Comparison of ENCODE assay signal across 15 cellular contexts in the genomic region with DNA sequence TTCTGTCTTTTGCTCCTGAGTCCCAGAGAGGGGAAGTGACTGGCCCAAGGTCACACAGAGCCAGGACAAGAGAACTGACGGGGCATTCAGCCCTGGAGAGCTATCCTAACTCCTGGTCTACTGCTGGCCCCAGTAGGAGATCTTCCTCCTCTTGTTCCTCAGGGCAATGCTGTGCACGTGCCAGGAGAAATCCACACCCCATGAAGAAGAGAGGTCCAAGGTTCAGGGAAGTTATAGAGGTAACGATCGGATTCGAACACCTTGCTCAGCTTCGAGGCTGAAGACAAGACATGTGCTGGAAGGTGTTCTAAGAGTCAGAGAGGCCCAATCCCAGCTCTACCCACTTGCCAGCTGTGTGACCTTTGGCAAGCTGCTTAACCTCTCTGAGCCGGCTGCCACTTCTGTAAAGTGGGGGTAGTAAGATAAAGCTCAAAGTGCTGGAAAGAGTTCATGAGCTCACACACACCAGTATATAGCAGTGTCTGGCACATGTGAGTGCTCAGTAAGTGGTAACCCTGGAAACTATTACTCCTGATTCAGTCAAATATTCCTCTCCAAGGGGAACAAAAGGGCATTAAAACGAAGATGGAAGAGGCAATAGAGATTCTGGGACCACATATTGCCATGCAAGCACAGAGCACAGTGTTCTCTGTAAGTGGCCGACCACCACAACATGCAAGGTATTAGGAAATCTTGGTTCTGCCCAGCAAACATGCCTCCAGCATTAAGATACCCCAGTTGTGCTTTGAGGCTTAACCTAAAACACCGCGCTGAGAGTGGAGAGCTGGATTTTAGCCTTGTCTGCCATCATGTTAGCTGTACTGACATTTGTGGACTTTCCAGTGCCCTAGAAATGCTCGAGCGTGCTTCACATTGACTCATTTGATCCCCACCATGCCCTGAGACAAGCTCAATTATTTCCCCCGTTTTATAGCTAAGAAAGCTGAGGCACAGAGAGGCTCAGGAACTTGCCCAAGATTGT. TPM values are rescaled to one million over a fixed set of nuclear protein-coding genes. Genes with fewer than 3 reads are reported as not detected.
DNase-seq lines count a peak whose midpoint lies in the region; FAIRE-seq and TF ChIP-seq lines count a peak whose summit lies in the region.
"Had no signal": no experiment of that assay in that cellular context is flagged by ENCODE, and none has a peak within 500 bp of the region (broad histone marks: within the 10 kb centered on the region; RNA-seq: fewer than 3 reads in every experiment).

No MANE protein-coding gene starts in this region.

- no peak for TF ChIP-seq CTCF in right atrium auricular region (IDR thresholded peaks at IDR 0.05)
- TF ChIP-seq CTCF in left ventricle myocardium inferior (IDR thresholded peaks at IDR 0.05; ENCODE audit: borderline replicate concordance) = no peak
- no peak for TF ChIP-seq CTCF in kidney (IDR thresholded peaks at IDR 0.05; ENCODE audit: borderline replicate concordance, extremely low read depth, insufficient read depth)

- no peak overlapping the region for H3K4me3 Mint-ChIP-seq in activated naive CD8-positive, alpha-beta T cell treated with anti-CD3 and anti-CD28 coated beads for 36 hours
- H3K4me3 Mint-ChIP-seq: naive thymus-derived CD4-positive, alpha-beta T cell; T-cell had no signal

- peaks cover 2% of the 10 kb centered on the region for H3K36me3 Mint-ChIP-seq in activated naive CD8-positive, alpha-beta T cell treated with anti-CD3 and anti-CD28 coated beads for 36 hours

- H3K4me1 ChIP-seq in right atrium auricular region (no peaks in the 10 kb centered on the region), left ventricle myocardium inferior (peaks cover 9% of the 10 kb centered on the region), mesodermal cell (ENCODE audit: control insufficient read depth, insufficient read depth, low read length, poor library complexity, severe bottlenecking) (peaks cover 5% of the 10 kb centered on the region), stomach smooth muscle (ENCODE audit: control insufficient read depth, insufficient read depth, low read length) (peaks cover 21% of the 10 kb centered on the region), kidney (ENCODE audit: control insufficient read depth in 1 of 2, insufficient read depth in 1 of 2, low read depth in 1 of 2, low read length in 2 of 2) (no peaks in the 10 kb centered on the region), mesendoderm (ENCODE audit: control insufficient read depth, low read depth, low read length) (peaks cover 3% of the 10 kb centered on the region)
- H3K4me1 ChIP-seq: upper lobe of right lung had no signal

- WGBS in mesodermal cell (ENCODE audit: insufficient coverage in 2 of 2), 2 experiments = 94 to 95% methylated on average over 12 to 13 of the region's 14 CpGs
- WGBS in mesendoderm (ENCODE audit: extremely low coverage, insufficient coverage, low lambda C conversion rate) = no CpG with 5 or more reads among the region's 14 CpGs

- no peak overlapping the region for H4K8ac ChIP-seq in mesendoderm (ENCODE audit: low read depth, low read length)

- H3K18ac ChIP-seq in mesendoderm (ENCODE audit: low read length) = no peak overlapping the region

- H3K4me2 ChIP-seq in mesendoderm (ENCODE audit: low read length) = no peak overlapping the region

- no peak overlapping the region for H3K56ac ChIP-seq in mesendoderm (ENCODE audit: low read length)

- intact Hi-C loops in left ventricle myocardium inferior (cut with micrococcal nuclease) = no loop called here
- intact Hi-C loops in kidney (cut with DNase I) = no loop called here

- H3K79me2 ChIP-seq in mesendoderm (ENCODE audit: control insufficient read depth, insufficient read depth, low read length) = no peaks in the 10 kb centered on the region

- H3K4me3 ChIP-seq in right atrium auricular region (no peak overlapping the region), left ventricle myocardium inferior (no peak overlapping the region), mesodermal cell (ENCODE audit: extremely low read depth, insufficient read depth, low read length, poor library complexity, severe bottlenecking) (no peak overlapping the region), stomach smooth muscle (ENCODE audit: low read length in 2 of 2) (no peak overlapping the region), kidney (ENCODE audit: low read length in 2 of 2) (no peak overlapping the region), mesendoderm (ENCODE audit: low read length) (no peak overlapping the region)
- H3K4me3 ChIP-seq: upper lobe of right lung had no signal

- DNase-seq in right atrium auricular region (ENCODE audit: low spot score) = peak; percentile 30
- DNase-seq in left ventricle myocardium inferior = no peak
- DNase-seq in activated naive CD8-positive, alpha-beta T cell treated with anti-CD3 and anti-CD28 coated beads for 36 hours = no peak
- no peak for DNase-seq in kidney
- no peak for DNase-seq in NK-92 (lab: John Stamatoyannopoulos, UW; ENCODE audit: unreplicated experiment)
- DNase-seq in mesendoderm = no peak
- DNase-seq: effector CD8-positive, alpha-beta T cell; GOT3; IMR-90; naive thymus-derived CD4-positive, alpha-beta T cell; upper lobe of right lung had no signal

- H3K9me3 Mint-ChIP-seq in activated naive CD8-positive, alpha-beta T cell treated with anti-CD3 and anti-CD28 coated beads for 36 hours = no peaks in the 10 kb centered on the region
- H3K9me3 Mint-ChIP-seq: T-cell had no signal

- H3K27ac ChIP-seq in right atrium auricular region (no peak overlapping the region), left ventricle myocardium inferior (replicated peaks) (no peak overlapping the region), mesodermal cell (ENCODE audit: low read depth, low read length, severe bottlenecking) (peak overlapping the region; percentile 16), stomach smooth muscle (ENCODE audit: low read length) (peak overlapping the region; percentile 24), kidney (ENCODE audit: low read depth in 2 of 2, low read length in 2 of 2) (no peak overlapping the region), mesendoderm (ENCODE audit: low read depth, low read length) (no peak overlapping the region)
- H3K27ac ChIP-seq: upper lobe of right lung had no signal

- H3K4ac ChIP-seq in mesendoderm (ENCODE audit: low read depth, low read length) = no peak overlapping the region

- H2BK15ac ChIP-seq in mesendoderm (replicated peaks; ENCODE audit: low read depth) = no peak overlapping the region

- H2BK5ac ChIP-seq in mesendoderm (ENCODE audit: low read length) = no peak overlapping the region

- H3K9ac ChIP-seq in stomach smooth muscle (ENCODE audit: low read length in 2 of 2) = no peak overlapping the region
- H3K9ac ChIP-seq in kidney (ENCODE audit: low read length in 2 of 2) = no peak overlapping the region
- H3K9ac ChIP-seq in mesendoderm (ENCODE audit: low read length) = no peak overlapping the region

- H3K4me1 Mint-ChIP-seq in activated naive CD8-positive, alpha-beta T cell treated with anti-CD3 and anti-CD28 coated beads for 36 hours = peaks cover 2% of the 10 kb centered on the region

- H3K9me3 ChIP-seq in right atrium auricular region (no peaks in the 10 kb centered on the region), left ventricle myocardium inferior (replicated peaks) (no peaks in the 10 kb centered on the region), mesodermal cell (ENCODE audit: control insufficient read depth, low read length) (no peaks in the 10 kb centered on the region), stomach smooth muscle (ENCODE audit: control insufficient read depth in 2 of 2, low read length in 2 of 2) (no peaks in the 10 kb centered on the region), kidney (ENCODE audit: control insufficient read depth in 1 of 2, low read length in 2 of 2) (no peaks in the 10 kb centered on the region)
- H3K9me3 ChIP-seq: upper lobe of right lung had no signal

- no peak overlapping the region for H2BK120ac ChIP-seq in mesendoderm (ENCODE audit: low read depth, low read length)

- peak overlapping the region; percentile 55 for H3K27ac Mint-ChIP-seq in activated naive CD8-positive, alpha-beta T cell treated with anti-CD3 and anti-CD28 coated beads for 36 hours
- H3K27ac Mint-ChIP-seq: T-cell had no signal

- no peak overlapping the region for H3K23ac ChIP-seq in mesendoderm (ENCODE audit: low read length)

- no peak overlapping the region for H2AK5ac ChIP-seq in mesendoderm (ENCODE audit: low read length)

- no peaks in the 10 kb centered on the region for H3K79me1 ChIP-seq in mesendoderm (ENCODE audit: low read length)

- H3K36me3 ChIP-seq in right atrium auricular region = peaks cover under 1% of the 10 kb centered on the region
- H3K36me3 ChIP-seq in left ventricle myocardium inferior = peaks cover 2% of the 10 kb centered on the region
- H3K36me3 ChIP-seq in mesodermal cell (ENCODE audit: control insufficient read depth, insufficient read depth, low read length) = peaks cover 24% of the 10 kb centered on the region
- peaks cover 0 to 8% of the 10 kb centered on the region in 2 donors for H3K36me3 ChIP-seq in stomach smooth muscle (ENCODE audit: control insufficient read depth in 2 of 2, insufficient read depth in 2 of 2, low read length in 2 of 2)
- H3K36me3 ChIP-seq in kidney (ENCODE audit: control insufficient read depth in 1 of 2, insufficient read depth in 2 of 2, low read length in 2 of 2) = peaks cover 0 to 6% of the 10 kb centered on the region in 2 donors
- no peaks in the 10 kb centered on the region for H3K36me3 ChIP-seq in mesendoderm (ENCODE audit: control insufficient read depth, insufficient read depth, low read length)

- no peaks in the 10 kb centered on the region for H3K27me3 ChIP-seq in right atrium auricular region
- no peaks in the 10 kb centered on the region for H3K27me3 ChIP-seq in left ventricle myocardium inferior (ENCODE audit: low read depth)
- no peaks in the 10 kb centered on the region for H3K27me3 ChIP-seq in stomach smooth muscle (ENCODE audit: control insufficient read depth in 1 of 2, insufficient read depth in 2 of 2, low read length in 2 of 2)
- no peaks in the 10 kb centered on the region for H3K27me3 ChIP-seq in mesendoderm (ENCODE audit: insufficient read depth, low read length, poor library complexity)
- H3K27me3 ChIP-seq: upper lobe of right lung had no signal

- no peak overlapping the region for H4K5ac ChIP-seq in mesendoderm (ENCODE audit: low read length)

- FAIRE-seq in kidney (lab: Jason Lieb, UNC) = no peak
- FAIRE-seq: GM18507 had no signal

- H3K27me3 Mint-ChIP-seq in activated naive CD8-positive, alpha-beta T cell treated with anti-CD3 and anti-CD28 coated beads for 36 hours = no peaks in the 10 kb centered on the region
- H3K27me3 Mint-ChIP-seq: naive thymus-derived CD4-positive, alpha-beta T cell; T-cell had no signal

RNA-seq across cellular contexts. Expression of gene SERTAD2, which starts 25.6 kb away (rescaled TPM):
- total RNA-seq in right atrium auricular region (10 to 100 TPM; 15.8 to 22.2 TPM), left ventricle myocardium inferior (14.5 TPM), kidney (21.1 TPM)
- total RNA-seq in activated naive CD8-positive, alpha-beta T cell treated with anti-CD3 and anti-CD28 coated beads for 36 hours = 10 to 100 TPM; 22.7 to 23.3 TPM
- polyA plus RNA-seq in mesodermal cell (2013, experiment 1 of 2) = 29.9 TPM
- 20.5 TPM for polyA plus RNA-seq in mesodermal cell (2013, experiment 2 of 2)
- 6.2 TPM for polyA plus RNA-seq in kidney (ENCODE audit: insufficient read depth, low read depth, low replicate concordance)
- polyA plus RNA-seq in mesendoderm (2013, experiment 1 of 2) = 9.4 TPM
- 9.0 TPM for polyA plus RNA-seq in mesendoderm (2013, experiment 2 of 2)

Comparison
In these comparisons a context has a peak if more than half of its experiments do, and no peak if none do; other contexts are left out.
1. H3K27ac ChIP-seq: peak in mesodermal cell (single experiment) and stomach smooth muscle (single experiment); none in right atrium auricular region (0 of 2), left ventricle myocardium inferior (single experiment), kidney (0 of 2) and mesendoderm (single experiment).